In genomic region chr3:39150170-39150802, GRCh38 we compare ENCODE assay signal across 8 cellular contexts. TPM values are rescaled to one million over a fixed set of nuclear protein-coding genes. Genes with fewer than 3 reads are reported as not detected.
A peak's percentile ranks its signal among the peaks of the same experiment; 100 is the strongest.
DNase-seq lines count a peak whose midpoint lies in the region; ATAC-seq and TF ChIP-seq lines count a peak whose summit lies in the region.

No MANE protein-coding gene starts in this region.

- no peak overlapping the region for H2BK15ac ChIP-seq in mesenchymal stem cell (ENCODE audit: low read depth, poor library complexity, severe bottlenecking)

- no peaks in the 10 kb centered on the region for H3K79me1 ChIP-seq in mesenchymal stem cell (replicated peaks; ENCODE audit: low read length, poor library complexity, severe bottlenecking)

- peak overlapping the region; percentile 71 for H4K91ac ChIP-seq in mesenchymal stem cell (ENCODE audit: low read length)

- H3K9ac ChIP-seq in HUES64 (ENCODE audit: low read depth, low read length) (peak overlapping the region; percentile 74), mesenchymal stem cell (ENCODE audit: low read length) (peak overlapping the region; percentile 94)

- H2AK5ac ChIP-seq in mesenchymal stem cell (ENCODE audit: low read length, severe bottlenecking), result peak overlapping the region; percentile 84

- in situ Hi-C loops in astrocyte of the cerebellum (cut with HindIII; ENCODE audit: low sequenced_read_pairs), result no loop called here

- no peak for ATAC-seq in GM21576 (IDR thresholded peaks at IDR 0.05; ENCODE audit: unreplicated experiment)

- TF ChIP-seq CTCF in BJ (IDR thresholded peaks at IDR 0.05; ENCODE audit: insufficient read depth, low read depth, low read length) (peak; percentile 10; the same call in 1 of the 2 replicates), astrocyte of the cerebellum (IDR thresholded peaks at IDR 0.05; ENCODE audit: low read depth, low read length, missing control alignments) (no peak)

- CTCF ChIA-PET in BJ (lab: Yijun Ruan, JAX), result interaction anchor here (0.6 to 1.7 kb wide), 9 partner anchors 20 to 142 kb away, joined by 3 to 6 read pairs (median 3); partner anchors contain the start of gene XIRP1

- peak overlapping the region; percentile 64 to 81 for H2BK12ac ChIP-seq in mesenchymal stem cell (ENCODE audit: low read length in 2 of 2)

- peak overlapping the region; percentile 68 for H2BK5ac ChIP-seq in mesenchymal stem cell (ENCODE audit: low read depth, low read length, poor library complexity, severe bottlenecking)

- H3K18ac ChIP-seq in mesenchymal stem cell (ENCODE audit: low read depth in 1 of 2, low read length in 2 of 2), result peak overlapping the region; percentile 37 to 85

- POLR2A ChIA-PET in BJ (lab: Charles Lee), result no interaction called here

- H2AFZ ChIP-seq in mesenchymal stem cell (ENCODE audit: low read depth, low read length), result no peak overlapping the region

- H4K8ac ChIP-seq in mesenchymal stem cell (ENCODE audit: low read length), result peak overlapping the region; percentile 22

- 65% methylated on average over 5 of the region's 5 CpGs for WGBS in HUES64
- WGBS in mesenchymal stem cell, result 8% methylated on average over 5 of the region's 5 CpGs

- H3K9me3 ChIP-seq in HUES64 (ENCODE audit: insufficient read depth, low read depth, low read length) (no peaks in the 10 kb centered on the region), mesenchymal stem cell (ENCODE audit: control insufficient read depth, low read length) (no peaks in the 10 kb centered on the region)

- H3K27ac ChIP-seq in HUES64 (ENCODE audit: low read depth, low read length) (peak overlapping the region; percentile 93), mesenchymal stem cell (ENCODE audit: low read length, poor library complexity, severe bottlenecking) (peak overlapping the region; percentile 98)

- H3K4me3 ChIP-seq in BJ (ENCODE audit: low read depth, low read length), result peak overlapping the region; percentile 91
- H3K4me3 ChIP-seq in HUES64 (ENCODE audit: low read length), result peak overlapping the region; percentile 76
- H3K4me3 ChIP-seq in astrocyte of the cerebellum (ENCODE audit: low read depth, low read length), result peak overlapping the region; percentile 86
- peak overlapping the region in 1 of 2 experiments; percentile 91 for H3K4me3 ChIP-seq in mesenchymal stem cell (ENCODE audit: insufficient read depth in 1 of 2, low read depth in 1 of 2, low read length in 2 of 2)

- DNase-seq in BJ (ENCODE audit: low read depth), result no peak
- DNase-seq in astrocyte of the cerebellum (ENCODE audit: low read depth), result no peak
- DNase-seq in mesenchymal stem cell, result no peak
- DNase-seq in inferior parietal cortex (ENCODE audit: extremely low spot score), result no peak
- no peak for DNase-seq in mucosa of gallbladder (ENCODE audit: low spot score)
- no peak for DNase-seq in COR-L47 (lab: John Stamatoyannopoulos, UW)

- H3K36me3 ChIP-seq in BJ (ENCODE audit: control insufficient read depth, insufficient read depth, low read length) (peaks cover 4% of the 10 kb centered on the region), HUES64 (ENCODE audit: insufficient read depth, low read length) (peaks cover 13% of the 10 kb centered on the region), mesenchymal stem cell (ENCODE audit: control insufficient read depth in 1 of 2, insufficient read depth in 2 of 2, low read depth in 1 of 2, low read length in 2 of 2) (peaks cover 9 to 11% of the 10 kb centered on the region in 2 experiments)

- no peak overlapping the region for H3K23ac ChIP-seq in mesenchymal stem cell (ENCODE audit: low read length in 2 of 2)

- H3K4me2 ChIP-seq in mesenchymal stem cell (ENCODE audit: low read length, poor library complexity, severe bottlenecking), result peak overlapping the region; percentile 78

- no peak overlapping the region for H2BK120ac ChIP-seq in mesenchymal stem cell (ENCODE audit: low read depth, low read length)

- peak overlapping the region in 1 of 2 experiments; percentile 10 for H3K14ac ChIP-seq in mesenchymal stem cell (ENCODE audit: low read length in 2 of 2)

- H3K4me1 ChIP-seq in HUES64 (ENCODE audit: insufficient read depth, low read length) (peaks cover 53% of the 10 kb centered on the region), mesenchymal stem cell (ENCODE audit: control insufficient read depth, insufficient read depth, low read depth, low read length) (peaks cover 54% of the 10 kb centered on the region)

- H3K27me3 ChIP-seq in BJ (ENCODE audit: control insufficient read depth, insufficient read depth, low read length), result no peaks in the 10 kb centered on the region
- H3K27me3 ChIP-seq in HUES64 (ENCODE audit: insufficient read depth, low read length), result no peaks in the 10 kb centered on the region
- no peaks in the 10 kb centered on the region for H3K27me3 ChIP-seq in mesenchymal stem cell (ENCODE audit: control insufficient read depth in 1 of 2, insufficient read depth in 1 of 2, low read length in 2 of 2)

- H3K4ac ChIP-seq in mesenchymal stem cell (ENCODE audit: low read depth in 1 of 2, low read length in 2 of 2), result peak overlapping the region; percentile 42 to 49

RNA-seq across cellular contexts. Expression of gene CSRNP1, which starts 3.1 kb away (rescaled TPM):
- 8.1 and 14.8 TPM in 2 replicates for polyA plus RNA-seq in BJ (2011; rRNA removed)
- polyA minus RNA-seq in BJ (2011; rRNA and poly(A)+ RNA removed), result 16.5 and 20.5 TPM in 2 replicates
- 5.1 TPM for polyA plus RNA-seq in HUES64 (2013, experiment 1 of 2)
- polyA plus RNA-seq in HUES64 (2013, experiment 2 of 2), result 5.8 TPM
- polyA plus RNA-seq in mesenchymal stem cell (2013, experiment 1 of 2), result 16.6 TPM
- 15.6 TPM for polyA plus RNA-seq in mesenchymal stem cell (2013, experiment 2 of 2)
- 21.7 TPM for total RNA-seq in mucosa of gallbladder

RNA-seq across cellular contexts. Expression of gene XIRP1, which starts 42.1 kb away (rescaled TPM):
- polyA plus RNA-seq in BJ (2011; rRNA removed), result 0.04 and 0.05 TPM in 2 replicates
- polyA minus RNA-seq in BJ (2011; rRNA and poly(A)+ RNA removed), result 0.10 TPM in 1 of 2 replicates, not detected in the other
- polyA plus RNA-seq in HUES64 (2013, experiment 1 of 2), result not detected
- 0.13 TPM for polyA plus RNA-seq in HUES64 (2013, experiment 2 of 2)
- polyA plus RNA-seq in mesenchymal stem cell (2013, experiment 1 of 2), result 0.08 TPM
- 0.03 TPM for polyA plus RNA-seq in mesenchymal stem cell (2013, experiment 2 of 2)
- total RNA-seq in mucosa of gallbladder, result 0.09 TPM

RNA-seq across cellular contexts. Expression of gene TTC21A, which starts 42.8 kb away (rescaled TPM):
- 2.3 and 3.1 TPM in 2 replicates for polyA plus RNA-seq in BJ (2011; rRNA removed)
- polyA minus RNA-seq in BJ (2011; rRNA and poly(A)+ RNA removed), result 3.0 and 4.4 TPM in 2 replicates
- 1.00 TPM for polyA plus RNA-seq in HUES64 (2013, experiment 1 of 2)
- polyA plus RNA-seq in HUES64 (2013, experiment 2 of 2), result 1.6 TPM
- 3.1 TPM for polyA plus RNA-seq in mesenchymal stem cell (2013, experiment 1 of 2)
- 2.8 TPM for polyA plus RNA-seq in mesenchymal stem cell (2013, experiment 2 of 2)
- 13.4 TPM for total RNA-seq in mucosa of gallbladder

RNA-seq across cellular contexts. Expression of gene GORASP1, which starts 42.9 kb away (rescaled TPM):
- polyA plus RNA-seq in BJ (2011; rRNA removed), result 58.3 and 87.0 TPM in 2 replicates
- polyA minus RNA-seq in BJ (2011; rRNA and poly(A)+ RNA removed), result 45.8 and 64.5 TPM in 2 replicates
- polyA plus RNA-seq in HUES64 (2013, experiment 1 of 2), result 16.2 TPM
- 21.9 TPM for polyA plus RNA-seq in HUES64 (2013, experiment 2 of 2)
- 26.3 TPM for polyA plus RNA-seq in mesenchymal stem cell (2013, experiment 1 of 2)
- 24.9 TPM for polyA plus RNA-seq in mesenchymal stem cell (2013, experiment 2 of 2)
- total RNA-seq in mucosa of gallbladder, result 84.3 TPM
